Comparison of ENCODE assay signal across 8 cellular contexts in genomic region chr13:43787518-43787891, GRCh38. TPM values are rescaled to one million over a fixed set of nuclear protein-coding genes. Genes with fewer than 3 reads are reported as not detected.
A peak's percentile ranks its signal among the peaks of the same experiment; 100 is the strongest.
DNase-seq lines count a peak whose midpoint lies in the region; ATAC-seq and TF ChIP-seq lines count a peak whose summit lies in the region.

No MANE protein-coding gene starts in this region.

- intact Hi-C loops in sigmoid colon (cut with DNase I), result loop anchor here (2.0 to 5.0 kb wide), 8 partner anchors 105 to 485 kb away; no protein-coding TSS in a partner anchor

- 10 to 19% methylated on average over 9 of the region's 9 CpGs for WGBS in sigmoid colon, 2 donors

- TF ChIP-seq EP300 in sigmoid colon (IDR thresholded peaks at IDR 0.05), result no peak

- H3K27ac ChIP-seq in SJSA1 (no peak overlapping the region), sigmoid colon (peak overlapping the region; percentile 89 to 93 (median 92))

- TF ChIP-seq POLR2A in sigmoid colon (IDR thresholded peaks at IDR 0.05) (no peak), erythroblast (IDR thresholded peaks at IDR 0.05; ENCODE audit: low read length) (no peak)

- H3K4me1 ChIP-seq in SJSA1 (replicated peaks), result peaks cover 21% of the 10 kb centered on the region
- H3K4me1 ChIP-seq in sigmoid colon, result peaks cover 0 to 38% (median 22%) of the 10 kb centered on the region in 4 donors

- ATAC-seq in GM18520 (IDR thresholded peaks at IDR 0.05; ENCODE audit: unreplicated experiment), result no peak

- H3K27me3 ChIP-seq in SJSA1 (replicated peaks) (no peaks in the 10 kb centered on the region; the same call in 1 of the 2 replicates), sigmoid colon (no peaks in the 10 kb centered on the region)

- H3K36me3 ChIP-seq in SJSA1, result no peaks in the 10 kb centered on the region
- H3K36me3 ChIP-seq in sigmoid colon, result no peaks in the 10 kb centered on the region

- H3K4me3 ChIP-seq in GM12865 (ENCODE audit: low read depth, low read length), result peak overlapping the region; percentile 73
- H3K4me3 ChIP-seq in SJSA1, result peak overlapping the region; percentile 50
- peak overlapping the region; percentile 64 for H3K4me3 ChIP-seq in fibroblast of mammary gland (ENCODE audit: control insufficient read depth, low read depth, low read length)
- peak overlapping the region; percentile 79 to 89 (median 82) for H3K4me3 ChIP-seq in sigmoid colon

- no peaks in the 10 kb centered on the region for H3K9me3 ChIP-seq in SJSA1 (replicated peaks)
- no peaks in the 10 kb centered on the region for H3K9me3 ChIP-seq in sigmoid colon

- no peak for DNase-seq in GM12865 (ENCODE audit: low read depth)
- no peak for DNase-seq in SJSA1 (ENCODE audit: low read depth in 1 of 2, low spot score in 2 of 2)
- no peak for DNase-seq in fibroblast of mammary gland (ENCODE audit: low read depth)
- no peak for DNase-seq in sigmoid colon
- no peak for DNase-seq in activated effector memory CD4-positive, alpha-beta T cell treated with Interleukin-2 at 50 U/mL for 16 hours
- DNase-seq in erythroblast (lab: John Stamatoyannopoulos, UW), result no peak
- no peak for DNase-seq in HUDEP-2 (lab: John Stamatoyannopoulos, UW; ENCODE audit: unreplicated experiment in 76 of 76)

- TF ChIP-seq CTCF in GM12865 (IDR thresholded peaks at IDR 0.05; ENCODE audit: insufficient read depth, low read depth, low read length, missing control alignments) (no peak), fibroblast of mammary gland (conservative IDR thresholded peaks at IDR 0.05; ENCODE audit: control insufficient read depth, insufficient read depth, low read depth, low read length) (no peak), sigmoid colon (IDR thresholded peaks at IDR 0.05) (no peak)

RNA-seq across cellular contexts. Expression of gene ENOX1, which starts 0.7 kb away (rescaled TPM):
- total RNA-seq in SJSA1 (2014; rRNA removed; shearing (Covaris generic)), result 0.28 and 1.3 TPM in 2 replicates
- total RNA-seq in sigmoid colon, result 10 to 100 TPM; 11.1 to 20.2 (median 15.0) TPM
- 1 to 10 TPM in 2 of 3 donors, under 1 TPM in 1; 0.23 to 1.5 (median 1.2) TPM for polyA plus RNA-seq in sigmoid colon
